In the genomic region with DNA sequence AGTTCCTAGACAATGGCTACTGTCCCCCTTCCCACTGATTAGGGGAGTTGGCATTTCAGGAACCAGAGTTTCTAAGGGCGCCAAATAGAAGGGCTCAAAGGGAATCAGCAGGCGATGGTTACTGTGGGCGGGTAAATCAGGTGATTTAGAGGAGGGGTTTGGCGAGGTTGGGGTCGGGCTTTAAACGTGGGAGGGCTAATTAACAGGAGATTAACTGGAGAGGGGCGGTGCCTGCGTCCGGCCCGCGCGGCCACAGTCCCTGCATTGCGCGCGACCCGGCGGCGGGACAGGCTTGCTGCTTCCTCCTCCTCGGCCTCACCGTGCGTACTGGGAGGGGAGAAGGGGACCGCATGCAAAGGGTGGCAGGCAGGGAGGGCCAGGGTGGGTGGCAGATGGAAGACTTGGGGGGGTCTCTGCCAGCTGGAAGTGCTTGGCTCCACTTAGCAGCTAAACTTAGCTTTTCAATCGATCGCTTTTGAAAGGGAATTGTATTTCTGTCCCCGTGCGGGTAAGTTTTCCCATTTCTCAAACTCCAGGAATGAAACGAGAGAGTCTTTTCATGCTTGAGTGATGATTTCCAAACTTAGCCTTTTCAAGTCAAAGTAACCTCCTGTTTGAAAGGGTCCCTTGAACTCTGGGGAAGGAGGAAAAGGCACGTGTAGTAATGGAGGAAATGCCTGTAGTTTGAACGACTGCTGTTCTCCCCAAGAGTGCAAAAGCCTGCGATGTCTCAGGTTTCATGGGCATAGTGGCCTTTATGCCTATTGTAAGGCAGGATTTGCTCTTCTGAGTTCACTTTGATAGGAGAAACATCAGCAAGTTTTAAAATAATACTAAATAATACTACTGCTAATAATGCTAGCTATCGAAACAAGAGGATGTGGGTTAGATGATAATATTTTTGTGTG, we compare ENCODE assay signal across 9 cellular contexts. TPM values are rescaled to one million over a fixed set of nuclear protein-coding genes. Genes with fewer than 3 reads are reported as not detected.
DNase-seq lines count a peak whose midpoint lies in the region; ATAC-seq and TF ChIP-seq lines count a peak whose summit lies in the region.
"Had no signal": no experiment of that assay in that cellular context is flagged by ENCODE, and none has a peak within 500 bp of the region (broad histone marks: within the 10 kb centered on the region; RNA-seq: fewer than 3 reads in every experiment).

A gene with protein sequence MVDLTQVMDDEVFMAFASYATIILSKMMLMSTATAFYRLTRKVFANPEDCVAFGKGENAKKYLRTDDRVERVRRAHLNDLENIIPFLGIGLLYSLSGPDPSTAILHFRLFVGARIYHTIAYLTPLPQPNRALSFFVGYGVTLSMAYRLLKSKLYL (plus strand): TSS at position 255 of the 908 bp plus-strand sequence. CDS start 6,608 bp downstream, outside the sequence.

- intact Hi-C loops in mammary epithelial cell (cut with micrococcal nuclease), result no loop called here

- TSS peak; percentile 57 for BruUV-seq in mammary epithelial cell (replicated peaks; lab: Mats Ljungman, UMichigan)

- dilution Hi-C loops in mammary epithelial cell (cut with HindIII; ENCODE audit: low sequenced_read_pairs), result no loop called here

- peak within 1 kb of the TSS; percentile 91 for H3K27ac ChIP-seq in mammary epithelial cell (ENCODE audit: insufficient read depth, low read depth, low read length)
- H3K27ac ChIP-seq in smooth muscle cell (ENCODE audit: low read depth), result no peak within 1 kb of the TSS

- H3K36me3 ChIP-seq in mammary epithelial cell (ENCODE audit: insufficient read depth, low read length) (no peaks in the 10 kb centered on the region), smooth muscle cell (ENCODE audit: low read depth) (no peaks in the 10 kb centered on the region)

- peak within 1 kb of the TSS; percentile 72 for H3K4me2 ChIP-seq in mammary epithelial cell (ENCODE audit: insufficient read depth, low read depth, low read length)
- H3K4me2 ChIP-seq in smooth muscle cell, result peak within 1 kb of the TSS; percentile 91

- H3K4me1 ChIP-seq in mammary epithelial cell (ENCODE audit: insufficient read depth, low read length) (peaks cover 29% of the 10 kb centered on the region), smooth muscle cell (ENCODE audit: low read depth) (peaks cover 44% of the 10 kb centered on the region)

- H2AFZ ChIP-seq in mammary epithelial cell (ENCODE audit: low read depth, low read length) (peak within 1 kb of the TSS; percentile 88), smooth muscle cell (ENCODE audit: low read depth) (peak within 1 kb of the TSS; percentile 96)

- H4K20me1 ChIP-seq in mammary epithelial cell (ENCODE audit: insufficient read depth, low read length) (peaks cover 4% of the 10 kb centered on the region), smooth muscle cell (ENCODE audit: low read depth) (no peaks in the 10 kb centered on the region)

- H3K79me2 ChIP-seq in mammary epithelial cell (ENCODE audit: insufficient read depth, low read length), result peaks cover 59% of the 10 kb centered on the region
- H3K79me2 ChIP-seq in smooth muscle cell (ENCODE audit: low read depth), result no peaks in the 10 kb centered on the region

- WGBS in mammary epithelial cell (ENCODE audit: low coverage, missing lambda C conversion rate), result 2% methylated on average over 12 of the region's 31 CpGs
- WGBS in smooth muscle cell (ENCODE audit: low lambda C conversion rate), result 2% methylated on average over 23 of the region's 31 CpGs

- CTCF ChIA-PET in mammary epithelial cell (lab: Charles Lee; ENCODE audit: low non-redundant PET), result interaction anchor here (0.6 kb wide), 1 partner anchor 116 kb away, joined by 3 read pairs; no protein-coding TSS in a partner anchor

- H3K4me3 ChIP-seq in mammary epithelial cell (replicated peaks in 1 of 3; ENCODE audit: insufficient read depth in 1 of 3, low read depth in 2 of 3, low read length in 3 of 3) (peak within 1 kb of the TSS; percentile 72 to 96 (median 93)), smooth muscle cell (peak within 1 kb of the TSS; percentile 60)

- H3K9me3 ChIP-seq in mammary epithelial cell (replicated peaks; ENCODE audit: insufficient read depth, low read length), result no peaks in the 10 kb centered on the region
- H3K9me3 ChIP-seq in smooth muscle cell (replicated peaks; ENCODE audit: low read depth), result no peaks in the 10 kb centered on the region

- ATAC-seq in HG02623 (IDR thresholded peaks at IDR 0.05; ENCODE audit: unreplicated experiment), result peak; percentile 59
- no peak for ATAC-seq in HG03457 (IDR thresholded peaks at IDR 0.05; ENCODE audit: unreplicated experiment)
- ATAC-seq: T-cell had no signal

- peak; percentile 3 for DNase-seq in G401 (ENCODE audit: low spot score)
- DNase-seq in NCI-H2196 treated with DMSO at 0.1 percent for 48 hours (lab: John Stamatoyannopoulos, UW; ENCODE audit: unreplicated experiment), result peak; percentile 24
- peak; percentile 71 for DNase-seq in mammary epithelial cell
- peak; percentile 95 for DNase-seq in islet precursor cell
- DNase-seq in smooth muscle cell (lab: John Stamatoyannopoulos, UW; ENCODE audit: unreplicated experiment), result no peak
- no peak for DNase-seq in activated CD4-positive, alpha-beta T cell treated with anti-CD3 and anti-CD28 coated beads for 1 hour

- H3F3A ChIP-seq in smooth muscle cell (ENCODE audit: low read depth), result no peaks in the 10 kb centered on the region

- H3K9ac ChIP-seq in mammary epithelial cell (ENCODE audit: insufficient read depth, low read length) (peak within 1 kb of the TSS; percentile 98), smooth muscle cell (ENCODE audit: low read depth) (peak within 1 kb of the TSS; percentile 10)

- in situ Hi-C loops in G401 (cut with HindIII; ENCODE audit: low sequenced_read_pairs) (no loop called here), mammary epithelial cell (cut with MboI; ENCODE audit: low sequenced_read_pairs in 2 of 2) (no loop called here)

- H3K27me3 ChIP-seq in mammary epithelial cell (ENCODE audit: insufficient read depth, low read length) (no peaks in the 10 kb centered on the region), smooth muscle cell (ENCODE audit: low read depth) (no peaks in the 10 kb centered on the region)

- no peak for TF ChIP-seq CTCF in mammary epithelial cell (conservative IDR thresholded peaks at IDR 0.05 in 1 of 2, IDR thresholded peaks at IDR 0.05 in 1 of 2; ENCODE audit: extremely low read depth in 1 of 2, insufficient read depth in 1 of 2, low read depth in 1 of 2, low read length in 2 of 2)
- no peak for TF ChIP-seq CTCF in smooth muscle cell (IDR thresholded peaks at IDR 0.05; ENCODE audit: borderline replicate concordance, insufficient read depth, poor library complexity, severe bottlenecking)

RNA-seq across cellular contexts. Expression of the gene that starts here (rescaled TPM):
- not detected in 2 replicates for total RNA-seq in G401 (2014; rRNA removed; shearing (Covaris generic))
- total RNA-seq in mammary epithelial cell, result 100 to 1,000 TPM; 147 to 347 TPM
- polyA plus RNA-seq in mammary epithelial cell, result 614 TPM
- 669 TPM for polyA minus RNA-seq in mammary epithelial cell
- total RNA-seq in smooth muscle cell, result 30.4 and 31.4 TPM in 2 replicates
- polyA plus RNA-seq in smooth muscle cell, result 21.7 and 59.2 TPM in 2 replicates

Comparison
In these comparisons a context has a peak if more than half of its experiments do, and no peak if none do; other contexts are left out.
1. RNA of the gene that starts here (total RNA-seq): 147 to 347 TPM in mammary epithelial cell and 30.4 to 31.4 TPM in smooth muscle cell; not detected in G401; every median in the first group is over 10 times any median in the second.
2. RNA of the gene that starts here (polyA plus RNA-seq): 614 TPM in mammary epithelial cell (single experiment); 21.7 to 59.2 TPM in smooth muscle cell; every median in the first group is over 10 times any median in the second.
3. Peak in DNase-seq in G401; RNA of the gene not detected or under 1 TPM.
4. DNase-seq: peak in NCI-H2196 treated with DMSO at 0.1 percent for 48 hours (single experiment), mammary epithelial cell (single experiment) and islet precursor cell (single experiment); none in smooth muscle cell (single experiment) and activated CD4-positive, alpha-beta T cell treated with anti-CD3 and anti-CD28 coated beads for 1 hour (single experiment).